Comparison of ENCODE assay signal across 7 cellular contexts in the genomic region with DNA sequence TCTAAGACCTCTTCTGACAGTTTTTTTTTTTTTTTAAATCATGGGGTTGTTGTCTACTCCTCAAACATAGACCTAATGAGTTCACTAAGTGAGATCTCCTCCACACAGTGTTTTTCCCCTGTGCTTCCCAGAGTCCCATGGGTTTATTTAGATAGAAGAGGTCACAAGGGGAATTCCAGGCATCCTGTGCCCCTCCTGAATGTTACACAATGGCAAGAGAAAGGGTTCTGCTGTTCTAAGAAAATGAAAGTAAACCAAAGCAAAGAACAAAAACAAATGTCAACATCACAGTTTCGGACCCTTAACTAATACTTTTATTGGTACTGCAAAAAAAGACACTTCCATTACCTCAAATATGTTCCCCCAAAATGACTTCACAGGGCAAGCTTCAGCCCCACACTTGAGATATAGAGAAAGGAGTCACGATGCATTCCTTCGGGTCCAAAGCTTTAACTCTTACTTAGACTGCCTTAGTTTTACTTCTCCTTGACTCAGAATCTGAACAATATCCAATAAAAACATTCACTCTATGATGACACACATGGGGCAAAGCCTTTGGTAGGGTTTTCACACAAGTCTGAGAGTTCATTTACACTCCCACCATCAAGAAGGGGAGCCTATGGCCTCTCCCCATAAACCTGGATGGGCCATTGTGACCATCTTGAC. TPM values are rescaled to one million over a fixed set of nuclear protein-coding genes. Genes with fewer than 3 reads are reported as not detected.
DNase-seq lines count a peak whose midpoint lies in the region; ATAC-seq and TF ChIP-seq lines count a peak whose summit lies in the region.
"Not testable (repeated sequence)": the region's sequence is repeated elsewhere in the genome, so short reads cannot be mapped to it uniquely, and the experiment has no call there.

No MANE protein-coding gene starts in this region.

- H3K27me3 ChIP-seq in MG63 = not testable (repeated sequence)

- in situ Hi-C loops in astrocyte of the spinal cord (cut with HindIII; ENCODE audit: low sequenced_read_pairs) = not testable (repeated sequence)

- peak; percentile 2 for DNase-seq in GM04504 (ENCODE audit: low read depth)
- DNase-seq in MG63 = peak; percentile 26
- peak; percentile 46 for DNase-seq in astrocyte of the spinal cord (ENCODE audit: low read depth, low spot score)
- peak; percentile 33 to 55 for DNase-seq in foreskin fibroblast
- peak; percentile 39 for DNase-seq in myocyte (ENCODE audit: low read depth)

- not testable (repeated sequence) for TF ChIP-seq CTCF in astrocyte of the spinal cord (IDR thresholded peaks at IDR 0.05; ENCODE audit: low read depth, low read length); foreskin fibroblast (IDR thresholded peaks at IDR 0.05; ENCODE audit: low read depth, low read length)

- not testable (repeated sequence) for H3K36me3 ChIP-seq in MG63

- H3K9me3 ChIP-seq in MG63 = not testable (repeated sequence)

- H3K4me3 ChIP-seq in MG63 = peak overlapping the region; percentile 17
- peak overlapping the region; percentile 9 for H3K4me3 ChIP-seq in astrocyte of the spinal cord (ENCODE audit: low read depth, low read length)
- not testable (repeated sequence) for H3K4me3 ChIP-seq in foreskin fibroblast (ENCODE audit: low read depth in 1 of 2, low read length in 2 of 2)

- ATAC-seq in GM19463 (IDR thresholded peaks at IDR 0.05; ENCODE audit: unreplicated experiment) = peak; percentile 76
- peak; percentile 86 for ATAC-seq in HG02759 (IDR thresholded peaks at IDR 0.05; ENCODE audit: unreplicated experiment)

RNA-seq across cellular contexts. Expression of gene WASHC2A, which starts 15.6 kb away (rescaled TPM):
- total RNA-seq in MG63 (2014; rRNA removed; shearing (Covaris generic); ENCODE audit: low replicate concordance) = 21.2 and 22.9 TPM in 2 replicates
- total RNA-seq in myocyte = 35.2 and 42.1 TPM in 2 replicates
- polyA plus RNA-seq in myocyte (2012) = 28.0 TPM
